11 cellular contexts compared by ENCODE assay signal in genomic region chr1:158013840-158014520, GRCh38. TPM values are rescaled to one million over a fixed set of nuclear protein-coding genes. Genes with fewer than 3 reads are reported as not detected.
DNase-seq lines count a peak whose midpoint lies in the region; ATAC-seq, FAIRE-seq and TF ChIP-seq lines count a peak whose summit lies in the region.
"Had no signal": no experiment of that assay in that cellular context is flagged by ENCODE, and none has a peak within 500 bp of the region (broad histone marks: within the 10 kb centered on the region; RNA-seq: fewer than 3 reads in every experiment).

No MANE protein-coding gene starts in this region.

- H2AFZ ChIP-seq in astrocyte (ENCODE audit: low read depth, low read length): no peak overlapping the region

- no peaks in the 10 kb centered on the region for H3K9me3 Mint-ChIP-seq in astrocyte (ENCODE audit: unreplicated experiment)
- H3K9me3 Mint-ChIP-seq: natural killer cell treated with Interleukin-12 subunit alpha and Interleukin-12 subunit beta and Interleukin-15 and Interleukin-18, amount 100 ng/mL, for 72 hours; stimulated activated naive CD8-positive, alpha-beta T cell treated with anti-CD3 and anti-CD28 coated beads, Interleukin-15, amount 100 ng/mL, for 72 hours had no signal

- H3K4me1 Mint-ChIP-seq in astrocyte (ENCODE audit: low read depth, unreplicated experiment) (peaks cover 96% of the 10 kb centered on the region), T-helper 17 cell (peaks cover 7% of the 10 kb centered on the region)
- H3K4me1 Mint-ChIP-seq: stimulated activated naive CD8-positive, alpha-beta T cell treated with anti-CD3 and anti-CD28 coated beads, Interleukin-15, amount 100 ng/mL, for 72 hours had no signal

- DNase-seq in astrocyte (ENCODE audit: low read depth): no peak
- peak; percentile 42 for DNase-seq in inferior parietal cortex (ENCODE audit: extremely low spot score)
- no peak for DNase-seq in T-helper 17 cell
- DNase-seq in prostate gland (ENCODE audit: low spot score): no peak
- DNase-seq: activated gamma-delta T cell; stimulated activated naive CD8-positive, alpha-beta T cell treated with anti-CD3 and anti-CD28 coated beads, Interleukin-15, amount 100 ng/mL, for 72 hours had no signal

- H3K27ac Mint-ChIP-seq in astrocyte (ENCODE audit: unreplicated experiment) (peak overlapping the region; percentile 100), T-helper 17 cell (no peak overlapping the region)
- H3K27ac Mint-ChIP-seq: natural killer cell treated with Interleukin-12 subunit alpha and Interleukin-12 subunit beta and Interleukin-15 and Interleukin-18, amount 100 ng/mL, for 72 hours; stimulated activated naive CD8-positive, alpha-beta T cell treated with anti-CD3 and anti-CD28 coated beads, Interleukin-15, amount 100 ng/mL, for 72 hours had no signal

- H3K4me3 ChIP-seq in HUES64 (ENCODE audit: low read length) (peak overlapping the region; percentile 17), astrocyte (ENCODE audit: insufficient read depth, low read depth, low read length) (no peak overlapping the region), stomach smooth muscle (ENCODE audit: low read length in 2 of 2) (peak overlapping the region in 1 of 2 donors; percentile 29), prostate gland (no peak overlapping the region)
- H3K4me3 ChIP-seq: SJSA1 had no signal

- no peak for FAIRE-seq in astrocyte (lab: Jason Lieb, UNC)

- H3K27me3 ChIP-seq in HUES64 (ENCODE audit: insufficient read depth, low read length) (no peaks in the 10 kb centered on the region), astrocyte (ENCODE audit: insufficient read depth, low read length) (no peaks in the 10 kb centered on the region), stomach smooth muscle (ENCODE audit: control insufficient read depth in 1 of 2, insufficient read depth in 2 of 2, low read length in 2 of 2) (no peaks in the 10 kb centered on the region), prostate gland (replicated peaks; ENCODE audit: insufficient read depth) (no peaks in the 10 kb centered on the region)
- H3K27me3 ChIP-seq: SJSA1 had no signal

- intact Hi-C loops in prostate gland (cut with DNase I): no loop called here

- H3K27me3 Mint-ChIP-seq in astrocyte (ENCODE audit: low read depth, unreplicated experiment): no peaks in the 10 kb centered on the region
- H3K27me3 Mint-ChIP-seq in T-helper 17 cell: peaks cover 77% of the 10 kb centered on the region

- peaks cover 89% of the 10 kb centered on the region for H3K79me2 ChIP-seq in astrocyte (ENCODE audit: insufficient read depth, low read length)

- ATAC-seq in GM21717 (IDR thresholded peaks at IDR 0.05; ENCODE audit: unreplicated experiment) (no peak), T-helper 17 cell (no peak)
- ATAC-seq: natural killer cell treated with Interleukin-12 subunit alpha and Interleukin-12 subunit beta and Interleukin-15 and Interleukin-18, amount 100 ng/mL, for 72 hours; stimulated activated naive CD8-positive, alpha-beta T cell treated with anti-CD3 and anti-CD28 coated beads, Interleukin-15, amount 100 ng/mL, for 72 hours had no signal

- peak overlapping the region; percentile 62 for H3K4me3 Mint-ChIP-seq in astrocyte (ENCODE audit: unreplicated experiment)
- H3K4me3 Mint-ChIP-seq in T-helper 17 cell: no peak overlapping the region
- H3K4me3 Mint-ChIP-seq: natural killer cell treated with Interleukin-12 subunit alpha and Interleukin-12 subunit beta and Interleukin-15 and Interleukin-18, amount 100 ng/mL, for 72 hours; stimulated activated naive CD8-positive, alpha-beta T cell treated with anti-CD3 and anti-CD28 coated beads, Interleukin-15, amount 100 ng/mL, for 72 hours had no signal

- H3K4me2 ChIP-seq in astrocyte (ENCODE audit: low read length): peak overlapping the region; percentile 52

- no peak for TF ChIP-seq CTCF in astrocyte (IDR thresholded peaks at IDR 0.05; ENCODE audit: insufficient read depth, low read depth, low read length)
- TF ChIP-seq CTCF in prostate gland (IDR thresholded peaks at IDR 0.05): no peak

- H3K36me3 Mint-ChIP-seq in astrocyte (ENCODE audit: low read depth, unreplicated experiment) (peaks cover 12% of the 10 kb centered on the region), T-helper 17 cell (ENCODE audit: low read depth) (peaks cover 3% of the 10 kb centered on the region)
- H3K36me3 Mint-ChIP-seq: natural killer cell treated with Interleukin-12 subunit alpha and Interleukin-12 subunit beta and Interleukin-15 and Interleukin-18, amount 100 ng/mL, for 72 hours had no signal

- 42% methylated on average over 6 of the region's 6 CpGs for WGBS in HUES64
- WGBS in prostate gland: 58% methylated on average over 6 of the region's 6 CpGs

- H3K36me3 ChIP-seq in HUES64 (ENCODE audit: insufficient read depth, low read length) (no peaks in the 10 kb centered on the region), astrocyte (ENCODE audit: insufficient read depth, low read length) (no peaks in the 10 kb centered on the region), stomach smooth muscle (ENCODE audit: control insufficient read depth in 2 of 2, insufficient read depth in 2 of 2, low read length in 2 of 2) (no peaks in the 10 kb centered on the region), prostate gland (no peaks in the 10 kb centered on the region)

- no peak overlapping the region; the same call in 1 of the 2 replicates for H3K9ac ChIP-seq in HUES64 (ENCODE audit: low read depth, low read length)
- peak overlapping the region; percentile 36 for H3K9ac ChIP-seq in astrocyte (ENCODE audit: low read length)
- H3K9ac ChIP-seq in stomach smooth muscle (ENCODE audit: low read length in 2 of 2): peak overlapping the region; percentile 17 to 29

- peak overlapping the region; percentile 26; the same call in 1 of the 2 replicates for H3K27ac ChIP-seq in HUES64 (ENCODE audit: low read depth, low read length)
- peak overlapping the region; percentile 9 for H3K27ac ChIP-seq in astrocyte (ENCODE audit: low read depth, low read length)
- peak overlapping the region; percentile 41 for H3K27ac ChIP-seq in stomach smooth muscle (ENCODE audit: low read length)
- peak overlapping the region in 1 of 2 donors; percentile 35 for H3K27ac ChIP-seq in prostate gland
- H3K27ac ChIP-seq: SJSA1 had no signal

- TF ChIP-seq POLR2A in prostate gland (IDR thresholded peaks at IDR 0.05): no peak

- H3K9me3 ChIP-seq in HUES64 (ENCODE audit: insufficient read depth, low read depth, low read length) (no peaks in the 10 kb centered on the region), astrocyte (ENCODE audit: insufficient read depth, low read depth, low read length) (no peaks in the 10 kb centered on the region), stomach smooth muscle (ENCODE audit: control insufficient read depth in 2 of 2, low read length in 2 of 2) (no peaks in the 10 kb centered on the region), T-helper 17 cell (ENCODE audit: control insufficient read depth, low read length, poor library complexity, severe bottlenecking) (no peaks in the 10 kb centered on the region), prostate gland (no peaks in the 10 kb centered on the region)
- H3K9me3 ChIP-seq: SJSA1 had no signal

- H3K4me1 ChIP-seq in HUES64 (ENCODE audit: insufficient read depth, low read length): peaks cover 89% of the 10 kb centered on the region
- H3K4me1 ChIP-seq in astrocyte (ENCODE audit: insufficient read depth, low read length): peaks cover 76% of the 10 kb centered on the region
- peaks cover 57% of the 10 kb centered on the region for H3K4me1 ChIP-seq in stomach smooth muscle (ENCODE audit: control insufficient read depth, insufficient read depth, low read length)
- no peaks in the 10 kb centered on the region for H3K4me1 ChIP-seq in prostate gland (replicated peaks)

- H4K20me1 ChIP-seq in astrocyte (ENCODE audit: insufficient read depth, low read length): no peaks in the 10 kb centered on the region

RNA-seq across cellular contexts. Expression of gene KIRREL1, which starts 20.5 kb away (rescaled TPM):
- 26.1 TPM for polyA plus RNA-seq in HUES64 (2013, experiment 1 of 2)
- polyA plus RNA-seq in HUES64 (2013, experiment 2 of 2): 30.6 TPM
- 195 and 231 TPM in 2 replicates for total RNA-seq in astrocyte
- not detected for total RNA-seq in T-helper 17 cell
- total RNA-seq in prostate gland: 10 to 100 TPM; 18.6 to 50.2 TPM
- total RNA-seq: natural killer cell treated with Interleukin-12 subunit alpha and Interleukin-12 subunit beta and Interleukin-15 and Interleukin-18, amount 100 ng/mL, for 72 hours had no signal

Comparison
In these comparisons a context has a peak if more than half of its experiments do, and no peak if none do; other contexts are left out.
1. RNA of gene KIRREL1, which starts 20.5 kb away (total RNA-seq): 195 to 231 TPM in astrocyte and 18.6 to 50.2 TPM in prostate gland; not detected in T-helper 17 cell; every median in the first group is over 10 times any median in the second.